ENCODE assay signal across 17 cellular contexts in the genomic region with DNA sequence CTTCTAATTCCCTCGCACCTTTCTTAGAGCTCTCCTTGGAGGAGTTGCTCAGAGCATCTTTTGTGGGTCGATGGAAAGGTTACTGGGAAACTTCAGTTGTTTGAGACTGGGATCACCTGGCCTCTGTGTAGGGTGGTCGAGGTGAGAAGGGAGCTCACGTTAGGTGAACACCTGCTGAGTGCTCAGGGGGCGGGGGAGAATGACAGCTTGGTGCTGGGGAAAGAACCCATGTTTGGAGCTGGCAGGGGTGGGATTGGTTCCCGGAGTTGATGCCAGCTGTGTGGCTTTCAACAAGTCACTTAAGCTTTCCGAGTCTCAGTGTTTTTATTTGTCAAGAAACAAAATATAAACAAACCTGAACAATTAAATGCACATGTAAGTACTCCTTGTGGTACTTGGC.
A peak's percentile ranks its signal among the peaks of the same experiment; 100 is the strongest.
DNase-seq lines count a peak whose midpoint lies in the region; ATAC-seq and TF ChIP-seq lines count a peak whose summit lies in the region.
"Had no signal": no experiment of that assay in that cellular context is flagged by ENCODE, and none has a peak within 500 bp of the region (broad histone marks: within the 10 kb centered on the region; RNA-seq: fewer than 3 reads in every experiment).

No MANE protein-coding gene starts in this region.

- no peaks in the 10 kb centered on the region for H3K79me1 ChIP-seq in H9 (ENCODE audit: insufficient read depth, low read depth, low read length, poor library complexity, severe bottlenecking)

- no peak overlapping the region for H3K4me3 Mint-ChIP-seq in H9
- H3K4me3 Mint-ChIP-seq in WTC11, result no peak overlapping the region
- H3K4me3 Mint-ChIP-seq: CD14-positive monocyte had no signal

- H3K36me3 ChIP-seq in mesodermal cell (ENCODE audit: control insufficient read depth, insufficient read depth, low read length), result peaks cover 8% of the 10 kb centered on the region
- no peaks in the 10 kb centered on the region for H3K36me3 ChIP-seq in spleen

- H3K9me3 ChIP-seq in H9 (ENCODE audit: control insufficient read depth, low read depth, low read length) (no peaks in the 10 kb centered on the region), mesodermal cell (ENCODE audit: control insufficient read depth, low read length) (no peaks in the 10 kb centered on the region), spleen (no peaks in the 10 kb centered on the region)
- H3K9me3 ChIP-seq: SJSA1 had no signal

- H2AFZ ChIP-seq in H9 (ENCODE audit: low read length), result no peak overlapping the region

- no peak overlapping the region for H2BK20ac ChIP-seq in H9 (ENCODE audit: low read depth, low read length, poor library complexity, severe bottlenecking)

- peaks cover 61 to 70% of the 10 kb centered on the region in 2 experiments for H3K4me1 Mint-ChIP-seq in H9
- peaks cover 75% of the 10 kb centered on the region for H3K4me1 Mint-ChIP-seq in WTC11
- H3K4me1 Mint-ChIP-seq: CD14-positive monocyte had no signal

- H3K14ac ChIP-seq in H9 (ENCODE audit: insufficient read depth, low read length), result no peak overlapping the region

- H3K23ac ChIP-seq in H9 (ENCODE audit: insufficient read length, low read depth, low read length), result no peak overlapping the region

- H2AK5ac ChIP-seq in H9 (ENCODE audit: insufficient read length, low read length), result no peak overlapping the region

- H3K4me3 ChIP-seq in mesodermal cell (ENCODE audit: extremely low read depth, insufficient read depth, low read length, poor library complexity, severe bottlenecking) (no peak overlapping the region), spleen (no peak overlapping the region)
- H3K4me3 ChIP-seq: SJSA1 had no signal

- H2BK5ac ChIP-seq in H9 (ENCODE audit: insufficient read length, low read length), result no peak overlapping the region

- no peak overlapping the region for H3K4me2 ChIP-seq in H9 (ENCODE audit: insufficient read depth, insufficient read length, low read length)

- TF ChIP-seq CTCF in H9 (conservative IDR thresholded peaks at IDR 0.05), result no peak
- no peak for TF ChIP-seq CTCF in WTC11 (IDR thresholded peaks at IDR 0.05)
- TF ChIP-seq CTCF in spleen (IDR thresholded peaks at IDR 0.05 in 8 of 11, conservative IDR thresholded peaks at IDR 0.05 in 3 of 11), result no peak

- CTCF ChIA-PET in WTC11 (lab: Charles Lee), result interaction anchor here (1.5 to 5.2 kb wide), 7 partner anchors 10 to 213 kb away, joined by 3 to 23 read pairs (median 4); no protein-coding TSS in a partner anchor

- H2BK12ac ChIP-seq in H9 (ENCODE audit: insufficient read length, low read depth, low read length), result no peak overlapping the region

- TF ChIP-seq POLR2A in spleen (IDR thresholded peaks at IDR 0.05), result no peak

- H3K4ac ChIP-seq in H9 (ENCODE audit: low read depth, low read length), result no peak overlapping the region

- H2BK120ac ChIP-seq in H9 (ENCODE audit: low read depth, low read length, poor library complexity, severe bottlenecking), result no peak overlapping the region

- no peak for ATAC-seq in WTC11
- ATAC-seq: PC-3 had no signal

- H3K79me2 ChIP-seq in H9 (ENCODE audit: insufficient read depth, low read length), result no peaks in the 10 kb centered on the region; the same call in 1 of the 2 replicates

- H3K27ac ChIP-seq in H9 (ENCODE audit: insufficient read length, low read depth, low read length), result no peak overlapping the region
- peak overlapping the region; percentile 72 for H3K27ac ChIP-seq in mesodermal cell (ENCODE audit: low read depth, low read length, severe bottlenecking)
- H3K27ac ChIP-seq in spleen, result no peak overlapping the region
- H3K27ac ChIP-seq: RWPE1, SJSA1 had no signal

- no peak overlapping the region for H4K8ac ChIP-seq in H9 (replicated peaks; ENCODE audit: insufficient read length, low read depth, low read length)

- no peaks in the 10 kb centered on the region for H3K9me3 Mint-ChIP-seq in H9
- no peaks in the 10 kb centered on the region for H3K9me3 Mint-ChIP-seq in WTC11
- H3K9me3 Mint-ChIP-seq: CD14-positive monocyte had no signal

- H3K27me3 Mint-ChIP-seq in H9 (ENCODE audit: low read depth) (no peaks in the 10 kb centered on the region), WTC11 (ENCODE audit: low read depth) (no peaks in the 10 kb centered on the region)

- H3K36me3 Mint-ChIP-seq in H9 (ENCODE audit: insufficient read depth in 1 of 3, low read depth in 3 of 3) (peaks cover 0 to 3% (median 0%) of the 10 kb centered on the region in 3 experiments; a peak in 1 of 7 replicates), WTC11 (no peaks in the 10 kb centered on the region)
- H3K36me3 Mint-ChIP-seq: CD14-positive monocyte had no signal

- H3K27ac Mint-ChIP-seq in H9, result peak overlapping the region; percentile 88 to 90 (median 89); a peak in 6 of 7 replicates
- peak overlapping the region; percentile 96 for H3K27ac Mint-ChIP-seq in WTC11

- H4K5ac ChIP-seq in H9 (ENCODE audit: insufficient read length, low read depth, low read length), result no peak overlapping the region

- H3K27me3 ChIP-seq in H9 (ENCODE audit: insufficient read depth, low read length) (no peaks in the 10 kb centered on the region), spleen (replicated peaks in 1 of 7) (no peaks in the 10 kb centered on the region)
- H3K27me3 ChIP-seq: SJSA1 had no signal

- H3K56ac ChIP-seq in H9 (ENCODE audit: insufficient read length, low read depth, low read length), result no peak overlapping the region

- no peak overlapping the region for H2BK15ac ChIP-seq in H9 (ENCODE audit: low read depth, low read length)

- intact Hi-C loops in spleen (cut with DNase I; ENCODE audit: low total_unique reads), result no loop called here
- intact Hi-C loops in head of caudate nucleus (cut with DNase I), result no loop called here

- DNase-seq in H9, result no peak
- no peak for DNase-seq in WTC11 (ENCODE audit: low spot score)
- peak; percentile 45 for DNase-seq in spleen
- DNase-seq in head of caudate nucleus, result no peak
- no peak for DNase-seq in H4 (ENCODE audit: low spot score)
- DNase-seq in NCI-H226, result no peak
- DNase-seq: KG1, MV-4-11, NCI-H1417 treated with DMSO at 0.1 percent for 48 hours, NCI-H187 treated with DMSO at 0.1 percent for 48 hours, NCI-H345, NCI-H526, PC-3 had no signal

- no peak overlapping the region for H4K91ac ChIP-seq in H9 (ENCODE audit: insufficient read length, low read depth, low read length)

- H3K23me2 ChIP-seq in H9 (ENCODE audit: insufficient read length, low read depth, low read length, poor library complexity, severe bottlenecking), result no peaks in the 10 kb centered on the region

- no peak overlapping the region for H3K18ac ChIP-seq in H9 (ENCODE audit: insufficient read length, low read depth, low read length)

- H3K9ac ChIP-seq in H9 (ENCODE audit: extremely low read depth, insufficient read length, low read length), result no peak overlapping the region

- H3K4me1 ChIP-seq in H9 (ENCODE audit: insufficient read depth, low read length) (peaks cover 18% of the 10 kb centered on the region), mesodermal cell (ENCODE audit: control insufficient read depth, insufficient read depth, low read length, poor library complexity, severe bottlenecking) (peaks cover 50% of the 10 kb centered on the region), spleen (no peaks in the 10 kb centered on the region)

- no CpG with 5 or more reads among the region's 7 CpGs for WGBS in H9 (ENCODE audit: extremely low coverage, insufficient read length, low lambda C conversion rate)
- WGBS in mesodermal cell (ENCODE audit: insufficient coverage in 2 of 2), 2 experiments, result 88 to 96% methylated on average over 5 to 6 of the region's 7 CpGs
- 81 to 96% (median 90%) methylated on average over 7 of the region's 7 CpGs for WGBS in spleen, 5 donors

- H4K20me1 ChIP-seq in H9 (ENCODE audit: control insufficient read depth, insufficient read depth, insufficient read length), result no peaks in the 10 kb centered on the region

- no peak overlapping the region for H3T11ph ChIP-seq in H9 (ENCODE audit: low read length)

- POLR2A ChIA-PET in WTC11 (lab: Charles Lee), result interaction anchor here (0.6 to 1.0 kb wide), 2 partner anchors 121 to 149 kb away, joined by 3 read pairs; no protein-coding TSS in a partner anchor

TF ChIP-seq in WTC11, 78 proteins besides CTCF, POLR2A, EP300 and RAD21:
- TF ChIP-seq, protein P1, sequence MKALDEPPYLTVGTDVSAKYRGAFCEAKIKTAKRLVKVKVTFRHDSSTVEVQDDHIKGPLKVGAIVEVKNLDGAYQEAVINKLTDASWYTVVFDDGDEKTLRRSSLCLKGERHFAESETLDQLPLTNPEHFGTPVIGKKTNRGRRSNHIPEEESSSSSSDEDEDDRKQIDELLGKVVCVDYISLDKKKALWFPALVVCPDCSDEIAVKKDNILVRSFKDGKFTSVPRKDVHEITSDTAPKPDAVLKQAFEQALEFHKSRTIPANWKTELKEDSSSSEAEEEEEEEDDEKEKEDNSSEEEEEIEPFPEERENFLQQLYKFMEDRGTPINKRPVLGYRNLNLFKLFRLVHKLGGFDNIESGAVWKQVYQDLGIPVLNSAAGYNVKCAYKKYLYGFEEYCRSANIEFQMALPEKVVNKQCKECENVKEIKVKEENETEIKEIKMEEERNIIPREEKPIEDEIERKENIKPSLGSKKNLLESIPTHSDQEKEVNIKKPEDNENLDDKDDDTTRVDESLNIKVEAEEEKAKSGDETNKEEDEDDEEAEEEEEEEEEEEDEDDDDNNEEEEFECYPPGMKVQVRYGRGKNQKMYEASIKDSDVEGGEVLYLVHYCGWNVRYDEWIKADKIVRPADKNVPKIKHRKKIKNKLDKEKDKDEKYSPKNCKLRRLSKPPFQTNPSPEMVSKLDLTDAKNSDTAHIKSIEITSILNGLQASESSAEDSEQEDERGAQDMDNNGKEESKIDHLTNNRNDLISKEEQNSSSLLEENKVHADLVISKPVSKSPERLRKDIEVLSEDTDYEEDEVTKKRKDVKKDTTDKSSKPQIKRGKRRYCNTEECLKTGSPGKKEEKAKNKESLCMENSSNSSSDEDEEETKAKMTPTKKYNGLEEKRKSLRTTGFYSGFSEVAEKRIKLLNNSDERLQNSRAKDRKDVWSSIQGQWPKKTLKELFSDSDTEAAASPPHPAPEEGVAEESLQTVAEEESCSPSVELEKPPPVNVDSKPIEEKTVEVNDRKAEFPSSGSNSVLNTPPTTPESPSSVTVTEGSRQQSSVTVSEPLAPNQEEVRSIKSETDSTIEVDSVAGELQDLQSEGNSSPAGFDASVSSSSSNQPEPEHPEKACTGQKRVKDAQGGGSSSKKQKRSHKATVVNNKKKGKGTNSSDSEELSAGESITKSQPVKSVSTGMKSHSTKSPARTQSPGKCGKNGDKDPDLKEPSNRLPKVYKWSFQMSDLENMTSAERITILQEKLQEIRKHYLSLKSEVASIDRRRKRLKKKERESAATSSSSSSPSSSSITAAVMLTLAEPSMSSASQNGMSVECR (CRISPR knock-in tag; IDR thresholded peaks at IDR 0.05; ENCODE audit: borderline replicate concordance), result no peak
